Comparison of ENCODE assay signal across 8 cellular contexts in genomic region chr7:100477871-100478248, GRCh38. TPM values are rescaled to one million over a fixed set of nuclear protein-coding genes. Genes with fewer than 3 reads are reported as not detected.
DNase-seq lines count a peak whose midpoint lies in the region; ATAC-seq and TF ChIP-seq lines count a peak whose summit lies in the region.

No MANE protein-coding gene starts in this region.

- H3K4me3 Mint-ChIP-seq in T-cell, result peak overlapping the region; percentile 91 to 97 (median 92)

- TF ChIP-seq CTCF in GM12864 (IDR thresholded peaks at IDR 0.05; ENCODE audit: low read depth, low read length, missing control alignments) (no peak), foreskin fibroblast (IDR thresholded peaks at IDR 0.05; ENCODE audit: low read depth, low read length) (no peak)

- H3K27ac Mint-ChIP-seq in T-cell, result peak overlapping the region; percentile 86 to 90

- POLR2A ChIA-PET in T-cell (lab: Charles Lee), result interaction anchor here in 1 of 2 donors (0.5 to 0.6 kb wide), 2 partner anchors 34 to 395 kb away, joined by 3 to 6 read pairs; no protein-coding TSS in a partner anchor

- H3K9me3 Mint-ChIP-seq in T-cell, result no peaks in the 10 kb centered on the region

- peaks cover 54 to 60% (median 56%) of the 10 kb centered on the region in 3 donors for H3K4me1 Mint-ChIP-seq in T-cell

- DNase-seq in GM12864 (ENCODE audit: low read depth), result no peak
- DNase-seq in T-cell, result no peak
- DNase-seq in foreskin fibroblast, result no peak
- no peak for DNase-seq in skeletal muscle cell (ENCODE audit: low read depth)
- no peak for DNase-seq in Ammon's horn (ENCODE audit: low spot score)
- DNase-seq in NCI-H2107 (lab: John Stamatoyannopoulos, UW), result no peak

- H3K27me3 Mint-ChIP-seq in T-cell, result no peaks in the 10 kb centered on the region

- H3K36me3 Mint-ChIP-seq in T-cell, result peaks cover 10% of the 10 kb centered on the region

- H3K4me3 ChIP-seq in GM12864 (ENCODE audit: low read depth, low read length) (peak overlapping the region; percentile 70), foreskin fibroblast (ENCODE audit: low read depth in 1 of 2, low read length in 2 of 2) (peak overlapping the region; percentile 93 to 96), skeletal muscle cell (ENCODE audit: low read depth, low read length) (peak overlapping the region; percentile 92)

- ATAC-seq in T-cell (replicated peaks in 1 of 4) (no peak), HG03378 (IDR thresholded peaks at IDR 0.05; ENCODE audit: unreplicated experiment) (no peak), GM21367 (IDR thresholded peaks at IDR 0.05; ENCODE audit: unreplicated experiment) (no peak)

- CTCF ChIA-PET in T-cell (lab: Charles Lee), result interaction anchor here (0.6 to 0.9 kb wide), 2 partner anchors 38 to 605 kb away, joined by 3 to 5 read pairs; no protein-coding TSS in a partner anchor

RNA-seq across cellular contexts. Expression of gene TSC22D4, which starts 1.2 kb away (rescaled TPM):
- 100 to 1,000 TPM in 4 of 5 donors, 10 to 100 TPM in 1; 85.2 to 160 (median 148) TPM for total RNA-seq in T-cell

RNA-seq across cellular contexts. Expression of gene NYAP1, which starts 5.9 kb away (rescaled TPM):
- 1 to 10 TPM in 2 of 5 donors, under 1 TPM in 3; 0.50 to 1.4 (median 0.99) TPM for total RNA-seq in T-cell

RNA-seq across cellular contexts. Expression of gene SPACDR, which starts 13.8 kb away (rescaled TPM):
- 1 to 10 TPM; 1.3 to 4.0 (median 3.3) TPM for total RNA-seq in T-cell

RNA-seq across cellular contexts. Expression of gene PPP1R35, which starts 41.6 kb away (rescaled TPM):
- total RNA-seq in T-cell, result 100 to 1,000 TPM in 2 of 5 donors, 10 to 100 TPM in 3; 32.8 to 117 (median 98.6) TPM

RNA-seq across cellular contexts. Expression of gene MEPCE, which starts 48.2 kb away (rescaled TPM):
- 10 to 100 TPM; 50.6 to 63.2 (median 60.3) TPM for total RNA-seq in T-cell
